Comparison of ENCODE assay signal across 15 cellular contexts in genomic region chr20:3077618-3078134, GRCh38. TPM values are rescaled to one million over a fixed set of nuclear protein-coding genes. Genes with fewer than 3 reads are reported as not detected.
DNase-seq lines count a peak whose midpoint lies in the region; ATAC-seq lines count a peak whose summit lies in the region.
"Had no signal": no experiment of that assay in that cellular context is flagged by ENCODE, and none has a peak within 500 bp of the region (broad histone marks: within the 10 kb centered on the region; RNA-seq: fewer than 3 reads in every experiment).

No MANE protein-coding gene starts in this region.

- no peaks in the 10 kb centered on the region for H3K9me3 Mint-ChIP-seq in activated T-cell treated with anti-CD3 and anti-CD28 coated beads, Interleukin-2, amount 50 U/mL, for 72 hours
- H3K9me3 Mint-ChIP-seq in activated naive CD8-positive, alpha-beta T cell treated with anti-CD3 and anti-CD28 coated beads, Interleukin-2, amount 10 ng/mL, durations not matched to agents 7 days and 5 days: peaks cover 2% of the 10 kb centered on the region

- H3K36me3 Mint-ChIP-seq in activated T-cell treated with anti-CD3 and anti-CD28 coated beads, Interleukin-2, amount 50 U/mL, for 72 hours (ENCODE audit: insufficient read depth in 2 of 2): no peaks in the 10 kb centered on the region
- H3K36me3 Mint-ChIP-seq in activated naive CD8-positive, alpha-beta T cell treated with anti-CD3 and anti-CD28 coated beads, Interleukin-2, amount 10 ng/mL, durations not matched to agents 7 days and 5 days: no peaks in the 10 kb centered on the region

- peak overlapping the region; percentile 32 to 39 for H3K4me3 Mint-ChIP-seq in activated T-cell treated with anti-CD3 and anti-CD28 coated beads, Interleukin-2, amount 50 U/mL, for 72 hours
- peak overlapping the region; percentile 33 for H3K4me3 Mint-ChIP-seq in activated naive CD8-positive, alpha-beta T cell treated with anti-CD3 and anti-CD28 coated beads, Interleukin-2, amount 10 ng/mL, durations not matched to agents 7 days and 5 days

- peaks cover 34% of the 10 kb centered on the region for H3K27me3 Mint-ChIP-seq in activated T-cell treated with anti-CD3 and anti-CD28 coated beads, Interleukin-2, amount 50 U/mL, for 72 hours (ENCODE audit: low read depth)
- peaks cover 58% of the 10 kb centered on the region for H3K27me3 Mint-ChIP-seq in activated naive CD8-positive, alpha-beta T cell treated with anti-CD3 and anti-CD28 coated beads, Interleukin-2, amount 10 ng/mL, durations not matched to agents 7 days and 5 days

- H3K27ac Mint-ChIP-seq in activated T-cell treated with anti-CD3 and anti-CD28 coated beads, Interleukin-2, amount 50 U/mL, for 72 hours: no peak overlapping the region
- peak overlapping the region; percentile 17 for H3K27ac Mint-ChIP-seq in activated naive CD8-positive, alpha-beta T cell treated with anti-CD3 and anti-CD28 coated beads, Interleukin-2, amount 10 ng/mL, durations not matched to agents 7 days and 5 days

- H3K4me1 Mint-ChIP-seq in activated T-cell treated with anti-CD3 and anti-CD28 coated beads, Interleukin-2, amount 50 U/mL, for 72 hours (ENCODE audit: low read depth): peaks cover 33% of the 10 kb centered on the region
- H3K4me1 Mint-ChIP-seq in activated naive CD8-positive, alpha-beta T cell treated with anti-CD3 and anti-CD28 coated beads, Interleukin-2, amount 10 ng/mL, durations not matched to agents 7 days and 5 days: peaks cover 20% of the 10 kb centered on the region

- H3K27me3 ChIP-seq in H7 (ENCODE audit: control insufficient read depth, insufficient read depth, low read length): peaks cover 33% of the 10 kb centered on the region

- no peak for DNase-seq in activated T-cell treated with anti-CD3 and anti-CD28 coated beads, Interleukin-2, amount 50 U/mL, for 72 hours
- no peak for DNase-seq in activated T-cell treated with anti-CD3 and anti-CD28 coated beads, Interleukin-2, amount 50 U/mL, for 1 hour
- peak; percentile 13 for DNase-seq in NOMO-1 treated with DMSO at 0.1 percent for 48 hours (lab: John Stamatoyannopoulos, UW; ENCODE audit: unreplicated experiment)
- no peak for DNase-seq in activated naive CD8-positive, alpha-beta T cell treated with anti-CD3 and anti-CD28 coated beads, Interleukin-2, amount 10 ng/mL, durations not matched to agents 7 days and 5 days
- DNase-seq in stimulated activated naive CD8-positive, alpha-beta T cell treated with anti-CD3 and anti-CD28 coated beads, Interleukin-15, Interleukin-2, amounts not matched to agents 100 U/mL and 50 U/mL, for 24 hours: no peak
- no peak for DNase-seq in H7
- DNase-seq in DMS 273 treated with DMSO at 0.1 percent for 48 hours (lab: John Stamatoyannopoulos, UW): no peak
- DNase-seq: gastrocnemius medialis, kidney, mucosa of descending colon, NCI-H1694, NCI-H748 treated with DMSO at 0.1 percent for 48 hours, transverse colon had no signal

- H3K4me3 ChIP-seq in H7 (ENCODE audit: insufficient read depth, low read depth, low read length): no peak overlapping the region
- H3K4me3 ChIP-seq: breast epithelium, gastrocnemius medialis, mucosa of descending colon, transverse colon had no signal

- ATAC-seq in activated T-cell treated with anti-CD3 and anti-CD28 coated beads, Interleukin-2, amount 50 U/mL, for 72 hours (replicated peaks in 1 of 2): peak; percentile 49 to 64
- peak; percentile 63 for ATAC-seq in activated naive CD8-positive, alpha-beta T cell treated with anti-CD3 and anti-CD28 coated beads, Interleukin-2, amount 10 ng/mL, durations not matched to agents 7 days and 5 days (ENCODE audit: low read depth)
- peak; percentile 45 for ATAC-seq in stimulated activated naive CD8-positive, alpha-beta T cell treated with anti-CD3 and anti-CD28 coated beads, Interleukin-15, Interleukin-2, amounts not matched to agents 100 U/mL and 50 U/mL, for 24 hours
- ATAC-seq in esophagus mucosa: no peak
- ATAC-seq: gastrocnemius medialis, mucosa of descending colon had no signal

- no peaks in the 10 kb centered on the region for H3K36me3 ChIP-seq in H7 (replicated peaks; ENCODE audit: control insufficient read depth, insufficient read depth, low read length)
- H3K36me3 ChIP-seq: breast epithelium, gastrocnemius medialis, transverse colon had no signal

- POLR2A ChIA-PET in activated naive CD8-positive, alpha-beta T cell treated with anti-CD3 and anti-CD28 coated beads, Interleukin-2, amount 10 ng/mL, durations not matched to agents 7 days and 5 days (lab: Charles Lee): interaction anchor here (0.6 to 1.7 kb wide), 4 partner anchors 14 to 24 kb away, joined by 3 to 9 read pairs (median 7); no protein-coding TSS in a partner anchor

RNA-seq across cellular contexts. Expression of gene OXT, which starts 6.3 kb away (rescaled TPM):
- total RNA-seq in activated T-cell treated with anti-CD3 and anti-CD28 coated beads, Interleukin-2, amount 50 U/mL, for 72 hours: 1 to 10 TPM; 1.2 to 1.8 TPM
- under 1 TPM; 0.68 to 0.89 TPM for total RNA-seq in activated naive CD8-positive, alpha-beta T cell treated with anti-CD3 and anti-CD28 coated beads, Interleukin-2, amount 10 ng/mL, durations not matched to agents 7 days and 5 days
- total RNA-seq in H7 (2014; rRNA removed; shearing (Covaris generic)): 1.5 TPM in 1 of 2 replicates, not detected in the other
- not detected for total RNA-seq in esophagus mucosa
- total RNA-seq: kidney, transverse colon had no signal

RNA-seq across cellular contexts. Expression of gene AVP, which starts 6.8 kb away (rescaled TPM):
- total RNA-seq in activated T-cell treated with anti-CD3 and anti-CD28 coated beads, Interleukin-2, amount 50 U/mL, for 72 hours: not detected
- not detected for total RNA-seq in activated naive CD8-positive, alpha-beta T cell treated with anti-CD3 and anti-CD28 coated beads, Interleukin-2, amount 10 ng/mL, durations not matched to agents 7 days and 5 days
- total RNA-seq in H7 (2014; rRNA removed; shearing (Covaris generic)): not detected in 2 replicates
- total RNA-seq in esophagus mucosa: not detected
- total RNA-seq: breast epithelium, gastrocnemius medialis, kidney, mucosa of descending colon, transverse colon had no signal

RNA-seq across cellular contexts. Expression of gene MRPS26, which starts 31.8 kb away (rescaled TPM):
- 100 to 1,000 TPM; 100 to 155 TPM for total RNA-seq in activated T-cell treated with anti-CD3 and anti-CD28 coated beads, Interleukin-2, amount 50 U/mL, for 72 hours
- 10 to 100 TPM; 30.4 to 32.6 TPM for total RNA-seq in activated naive CD8-positive, alpha-beta T cell treated with anti-CD3 and anti-CD28 coated beads, Interleukin-2, amount 10 ng/mL, durations not matched to agents 7 days and 5 days
- total RNA-seq in H7 (2014; rRNA removed; shearing (Covaris generic)): 133 and 141 TPM in 2 replicates
- 36.5 TPM for total RNA-seq in esophagus mucosa

RNA-seq across cellular contexts. Expression of gene GNRH2, which starts 34.3 kb away (rescaled TPM):
- total RNA-seq in activated T-cell treated with anti-CD3 and anti-CD28 coated beads, Interleukin-2, amount 50 U/mL, for 72 hours: 10 to 100 TPM in 1 of 2 donors, 1 to 10 TPM in 1; 5.5 to 87.1 TPM
- 1 to 10 TPM in 1 of 2 experiments, under 1 TPM in 1; 0.85 to 1.6 TPM for total RNA-seq in activated naive CD8-positive, alpha-beta T cell treated with anti-CD3 and anti-CD28 coated beads, Interleukin-2, amount 10 ng/mL, durations not matched to agents 7 days and 5 days
- total RNA-seq in H7 (2014; rRNA removed; shearing (Covaris generic)): not detected in 2 replicates
- total RNA-seq in esophagus mucosa: not detected
- total RNA-seq: breast epithelium, gastrocnemius medialis, kidney, transverse colon had no signal
